Comparison of ENCODE assay signal across 27 cellular contexts in genomic region chr6:15531973-15532372, GRCh38.
DNase-seq lines count a peak whose midpoint lies in the region; ATAC-seq lines count a peak whose summit lies in the region.
"Had no signal": no experiment of that assay in that cellular context is flagged by ENCODE, and none has a peak within 500 bp of the region (broad histone marks: within the 10 kb centered on the region; RNA-seq: fewer than 3 reads in every experiment).

No MANE protein-coding gene starts in this region.

- H3K4me3 Mint-ChIP-seq in activated T-cell treated with anti-CD3 and anti-CD28 coated beads, Interleukin-2, amount 50 U/mL, for 24 hours: no peak overlapping the region
- no peak overlapping the region for H3K4me3 Mint-ChIP-seq in T-helper 17 cell
- H3K4me3 Mint-ChIP-seq in stimulated activated memory B cell treated with anti-CD40 and anti-IgM and Interleukin-4, amounts not matched to agents 10 μg/mL and 1 μg/mL and 100 μg/mL, for 72 hours: no peak overlapping the region

- ATAC-seq in T-helper 17 cell (no peak), Right ventricle myocardium superior (ENCODE audit: poor library complexity) (no peak)
- ATAC-seq in stimulated activated memory B cell treated with anti-CD40 and anti-IgM and Interleukin-4, amounts not matched to agents 10 μg/mL and 1 μg/mL and 100 μg/mL, for 72 hours: no peak
- ATAC-seq: PC-3 had no signal

- H3K27me3 Mint-ChIP-seq in activated T-cell treated with anti-CD3 and anti-CD28 coated beads, Interleukin-2, amount 50 U/mL, for 24 hours: no peaks in the 10 kb centered on the region
- H3K27me3 Mint-ChIP-seq in T-helper 17 cell: no peaks in the 10 kb centered on the region
- no peaks in the 10 kb centered on the region for H3K27me3 Mint-ChIP-seq in stimulated activated memory B cell treated with anti-CD40 and anti-IgM and Interleukin-4, amounts not matched to agents 10 μg/mL and 1 μg/mL and 100 μg/mL, for 72 hours

- intact Hi-C loops in Right ventricle myocardium superior (cut with DNase I): no loop called here

- H3K9me3 ChIP-seq in T-helper 17 cell (ENCODE audit: control insufficient read depth, low read length, poor library complexity, severe bottlenecking): no peaks in the 10 kb centered on the region
- H3K9me3 ChIP-seq: BE2C, SJCRH30 had no signal

- peaks cover 12% of the 10 kb centered on the region for H3K4me1 Mint-ChIP-seq in activated T-cell treated with anti-CD3 and anti-CD28 coated beads, Interleukin-2, amount 50 U/mL, for 24 hours (ENCODE audit: low read depth)
- H3K4me1 Mint-ChIP-seq in T-helper 17 cell: peaks cover 8% of the 10 kb centered on the region
- H3K4me1 Mint-ChIP-seq in stimulated activated memory B cell treated with anti-CD40 and anti-IgM and Interleukin-4, amounts not matched to agents 10 μg/mL and 1 μg/mL and 100 μg/mL, for 72 hours: peaks cover 16% of the 10 kb centered on the region

- H3K9me3 Mint-ChIP-seq in activated T-cell treated with anti-CD3 and anti-CD28 coated beads, Interleukin-2, amount 50 U/mL, for 24 hours: no peaks in the 10 kb centered on the region
- H3K9me3 Mint-ChIP-seq in stimulated activated memory B cell treated with anti-CD40 and anti-IgM and Interleukin-4, amounts not matched to agents 10 μg/mL and 1 μg/mL and 100 μg/mL, for 72 hours: no peaks in the 10 kb centered on the region

- DNase-seq in activated T-cell treated with anti-CD3 and anti-CD28 coated beads, Interleukin-2, amount 50 U/mL, for 24 hours: no peak
- no peak for DNase-seq in activated T-cell treated with anti-CD3 and anti-CD28 coated beads, Interleukin-2, amount 50 U/mL, for 1 hour
- DNase-seq in T-helper 17 cell (no peak), mesenteric fat pad (ENCODE audit: low spot score) (peak; percentile 84), NCI-H2081 treated with DMSO at 0.1 percent for 48 hours (lab: John Stamatoyannopoulos, UW) (no peak), Right ventricle myocardium superior (no peak)
- DNase-seq: 8988T; ACHN; BE2C; Calu3; DMS79 treated with DMSO at 0.1 percent for 48 hours; GF-D8; GOT3; HCEC 1CT; IMR-90; NCI-H1048; NCI-H1417 treated with DMSO at 0.1 percent for 48 hours; NCI-H1694 treated with DMSO at 0.1 percent for 48 hours; NCI-H2081; NCI-H2171; NCI-H345; NCI-H524; NCI-H748 treated with DMSO at 0.1 percent for 48 hours; NK-92 treated with Interleukin-12 subunit alpha and Interleukin-12 subunit beta, amount 100 ng/mL, for 24 hours; PC-3; SJCRH30 had no signal

- H3K36me3 Mint-ChIP-seq in activated T-cell treated with anti-CD3 and anti-CD28 coated beads, Interleukin-2, amount 50 U/mL, for 24 hours (ENCODE audit: low read depth): peaks cover 69% of the 10 kb centered on the region
- peaks cover 3% of the 10 kb centered on the region for H3K36me3 Mint-ChIP-seq in T-helper 17 cell (ENCODE audit: low read depth)
- H3K36me3 Mint-ChIP-seq in stimulated activated memory B cell treated with anti-CD40 and anti-IgM and Interleukin-4, amounts not matched to agents 10 μg/mL and 1 μg/mL and 100 μg/mL, for 72 hours: peaks cover 66% of the 10 kb centered on the region

- peak overlapping the region; percentile 41 for H3K27ac Mint-ChIP-seq in activated T-cell treated with anti-CD3 and anti-CD28 coated beads, Interleukin-2, amount 50 U/mL, for 24 hours
- peak overlapping the region; percentile 16 for H3K27ac Mint-ChIP-seq in T-helper 17 cell
- H3K27ac Mint-ChIP-seq in stimulated activated memory B cell treated with anti-CD40 and anti-IgM and Interleukin-4, amounts not matched to agents 10 μg/mL and 1 μg/mL and 100 μg/mL, for 72 hours: peak overlapping the region; percentile 7
